In genomic region chr2:237700583-237701032, GRCh38 we compare ENCODE assay signal across 8 cellular contexts.
DNase-seq lines count a peak whose midpoint lies in the region; ATAC-seq and TF ChIP-seq lines count a peak whose summit lies in the region.

No MANE protein-coding gene starts in this region.

- no peak overlapping the region for H3K4me3 ChIP-seq in astrocyte of the spinal cord (ENCODE audit: low read depth, low read length)

- TF ChIP-seq CTCF in astrocyte of the spinal cord (IDR thresholded peaks at IDR 0.05; ENCODE audit: low read depth, low read length): peak; percentile 21

- in situ Hi-C loops in astrocyte of the spinal cord (cut with HindIII; ENCODE audit: low sequenced_read_pairs): no loop called here

- ATAC-seq in HG02852 (IDR thresholded peaks at IDR 0.05; ENCODE audit: unreplicated experiment): peak; percentile 42

- peak; percentile 90 for DNase-seq in CD1c-positive myeloid dendritic cell (ENCODE audit: extremely low spot score)
- peak; percentile 47 to 96 (median 68) for DNase-seq in T-helper 2 cell
- DNase-seq in astrocyte of the spinal cord (ENCODE audit: low read depth, low spot score): peak; percentile 96
- DNase-seq in medulla oblongata (ENCODE audit: extremely low spot score): peak; percentile 27
- DNase-seq in stimulated activated CD8-positive, alpha-beta memory T cell treated with anti-CD3 and anti-CD28 coated beads, Interleukin-2, amount 100 ng/mL, for 48 hours (ENCODE audit: low read depth in 2 of 2): peak; percentile 72 to 79
- no peak for DNase-seq in GM03348 (ENCODE audit: low spot score)
- DNase-seq in inferior parietal cortex (ENCODE audit: extremely low spot score): no peak

Comparison
In these comparisons a context has a peak if more than half of its experiments do, and no peak if none do; other contexts are left out.
1. DNase-seq: peak in CD1c-positive myeloid dendritic cell (single experiment), T-helper 2 cell (5 of 5), astrocyte of the spinal cord (single experiment), medulla oblongata (single experiment) and stimulated activated CD8-positive, alpha-beta memory T cell treated with anti-CD3 and anti-CD28 coated beads, Interleukin-2, amount 100 ng/mL, for 48 hours (2 of 2); none in GM03348 (single experiment) and inferior parietal cortex (single experiment).